ENCODE assay signal across 13 cellular contexts in the genomic region with DNA sequence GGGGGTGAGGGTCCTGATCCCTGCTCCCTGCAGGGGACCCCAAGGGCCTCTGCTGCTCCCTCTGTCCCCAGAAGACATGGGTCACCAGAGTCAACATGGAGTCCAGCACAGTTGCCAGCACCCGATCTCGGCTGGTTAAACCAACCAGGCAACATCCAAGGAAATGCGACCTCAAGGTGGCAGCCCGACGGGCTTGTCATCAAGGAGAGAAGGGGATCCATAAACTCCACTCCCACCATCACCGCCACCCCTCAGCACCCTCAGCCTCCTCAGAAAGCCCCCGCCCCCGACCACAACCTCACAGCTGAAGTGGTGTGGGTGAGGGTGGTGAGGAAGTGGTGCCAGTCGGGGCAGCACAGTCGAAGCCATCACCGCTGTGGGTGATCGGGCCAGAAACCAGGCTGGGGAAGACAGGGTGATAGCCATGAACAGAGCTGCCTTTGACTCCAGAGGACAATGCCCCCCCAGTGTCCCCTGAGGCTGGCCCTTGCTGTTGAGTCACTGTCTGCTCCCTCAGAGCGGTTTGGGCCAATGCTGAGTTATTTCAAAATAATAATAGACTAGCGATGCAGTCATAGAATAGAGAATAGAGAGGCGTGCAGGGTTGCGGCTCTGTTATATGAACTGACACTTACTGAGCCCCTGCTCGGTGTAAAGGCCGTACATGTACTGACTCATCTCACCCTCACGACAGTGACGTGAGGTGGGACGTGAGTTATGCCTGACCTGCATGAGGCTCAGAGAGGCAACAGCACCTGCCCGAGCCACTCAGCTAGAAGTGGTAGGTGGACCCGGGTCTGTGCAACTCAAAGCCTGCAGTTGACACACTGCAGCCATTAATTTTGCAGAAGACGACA.
DNase-seq lines count a peak whose midpoint lies in the region; ATAC-seq, FAIRE-seq and TF ChIP-seq lines count a peak whose summit lies in the region.
"Had no signal": no experiment of that assay in that cellular context is flagged by ENCODE, and none has a peak within 500 bp of the region (broad histone marks: within the 10 kb centered on the region; RNA-seq: fewer than 3 reads in every experiment).

No MANE protein-coding gene starts in this region.

- H4K20me1 ChIP-seq in mammary epithelial cell (ENCODE audit: insufficient read depth, low read length), result no peaks in the 10 kb centered on the region

- no peaks in the 10 kb centered on the region for H3K36me3 ChIP-seq in mammary epithelial cell (ENCODE audit: insufficient read depth, low read length)
- H3K36me3 ChIP-seq in aorta (ENCODE audit: control insufficient read depth in 1 of 2, insufficient read depth in 2 of 2, low read length in 1 of 2), result no peaks in the 10 kb centered on the region

- no peaks in the 10 kb centered on the region for H3K79me2 ChIP-seq in mammary epithelial cell (ENCODE audit: insufficient read depth, low read length)

- H3K27me3 Mint-ChIP-seq in MCF 10A (ENCODE audit: insufficient read depth, unreplicated experiment) (peaks cover 17% of the 10 kb centered on the region), natural killer cell (ENCODE audit: low read depth in 2 of 2) (peaks cover 26 to 45% of the 10 kb centered on the region in 2 donors)
- peaks cover 41 to 80% of the 10 kb centered on the region in 2 donors for H3K27me3 Mint-ChIP-seq in effector memory CD8-positive, alpha-beta T cell

- POLR2A ChIA-PET in MCF 10A (lab: Yijun Ruan, JAX), result no interaction called here

- no peak for FAIRE-seq in HTR-8/SVneo (lab: Jason Lieb, UNC)

- DNase-seq in mammary epithelial cell, result no peak
- no peak for DNase-seq in MCF 10A (ENCODE audit: unreplicated experiment)
- peak; percentile 32 to 34 (median 33) for DNase-seq in effector memory CD8-positive, alpha-beta T cell
- DNase-seq in natural killer cell, result no peak
- DNase-seq in aorta, result peak in 1 of 2 donors; percentile 81
- no peak for DNase-seq in HTR-8/SVneo (ENCODE audit: insufficient read length, low spot score)
- DNase-seq: Kasumi-1; NCI-H2227 treated with DMSO at 0.1 percent for 48 hours; stimulated activated naive CD4-positive, alpha-beta T cell had no signal

- BruUV-seq in mammary epithelial cell (replicated peaks; lab: Mats Ljungman, UMichigan) (no TSS peak), MCF 10A (replicated peaks; lab: Mats Ljungman, UMichigan) (no TSS peak)

- no peak overlapping the region for H3K4me2 ChIP-seq in mammary epithelial cell (ENCODE audit: insufficient read depth, low read depth, low read length)

- CTCF ChIA-PET in mammary epithelial cell (lab: Charles Lee; ENCODE audit: low non-redundant PET), result interaction anchor here (0.6 kb wide), 1 partner anchor 530 kb away, joined by 5 read pairs; no protein-coding TSS in a partner anchor
- CTCF ChIA-PET in MCF 10A (lab: Yijun Ruan, JAX), result no interaction called here

- H3K9me3 ChIP-seq in mammary epithelial cell (replicated peaks; ENCODE audit: insufficient read depth, low read length) (no peaks in the 10 kb centered on the region), aorta (ENCODE audit: control insufficient read depth, low read length) (no peaks in the 10 kb centered on the region)

- H3K4me1 ChIP-seq in mammary epithelial cell (ENCODE audit: insufficient read depth, low read length), result peaks cover 3% of the 10 kb centered on the region
- H3K4me1 ChIP-seq in aorta (ENCODE audit: control insufficient read depth in 1 of 2, insufficient read depth in 2 of 2, low read length in 2 of 2), result no peaks in the 10 kb centered on the region

- peak overlapping the region; percentile 57 for H2AFZ ChIP-seq in mammary epithelial cell (ENCODE audit: low read depth, low read length)

- TF ChIP-seq CTCF in mammary epithelial cell (conservative IDR thresholded peaks at IDR 0.05 in 1 of 2, IDR thresholded peaks at IDR 0.05 in 1 of 2; ENCODE audit: extremely low read depth in 1 of 2, insufficient read depth in 1 of 2, low read depth in 1 of 2, low read length in 2 of 2), result no peak
- TF ChIP-seq CTCF in MCF 10A (IDR thresholded peaks at IDR 0.05; ENCODE audit: unreplicated experiment), result no peak
- TF ChIP-seq CTCF in natural killer cell (IDR thresholded peaks at IDR 0.05), result no peak

- no peak overlapping the region for H3K27ac ChIP-seq in mammary epithelial cell (ENCODE audit: insufficient read depth, low read depth, low read length)
- H3K27ac ChIP-seq in aorta (ENCODE audit: low read depth in 1 of 2, low read length in 2 of 2), result no peak overlapping the region
- H3K27ac ChIP-seq: RWPE1, VCaP had no signal

- H3K4me3 Mint-ChIP-seq in MCF 10A (ENCODE audit: unreplicated experiment), result no peak overlapping the region
- H3K4me3 Mint-ChIP-seq in effector memory CD8-positive, alpha-beta T cell, result peak overlapping the region; percentile 64 to 68
- no peak overlapping the region for H3K4me3 Mint-ChIP-seq in natural killer cell

- dilution Hi-C loops in mammary epithelial cell (cut with HindIII; ENCODE audit: low sequenced_read_pairs), result no loop called here

- H3K4me1 Mint-ChIP-seq in MCF 10A (ENCODE audit: insufficient read depth, unreplicated experiment), result no peaks in the 10 kb centered on the region
- H3K4me1 Mint-ChIP-seq in effector memory CD8-positive, alpha-beta T cell (ENCODE audit: low read depth in 2 of 2), result peaks cover 18 to 20% of the 10 kb centered on the region in 2 donors
- peaks cover 7 to 13% of the 10 kb centered on the region in 2 donors for H3K4me1 Mint-ChIP-seq in natural killer cell

- ATAC-seq in effector memory CD8-positive, alpha-beta T cell (replicated peaks), result peak; percentile 85
- ATAC-seq in natural killer cell (peak; percentile 64 to 86 (median 65)), aorta (ENCODE audit: low FRiP score) (peak; percentile 16), GM19467 (IDR thresholded peaks at IDR 0.05; ENCODE audit: unreplicated experiment) (no peak), HG02885 (IDR thresholded peaks at IDR 0.05; ENCODE audit: poor library complexity, unreplicated experiment) (no peak)

- no peak overlapping the region for H3K9ac ChIP-seq in mammary epithelial cell (ENCODE audit: insufficient read depth, low read length)

- in situ Hi-C loops in mammary epithelial cell (cut with MboI; ENCODE audit: low sequenced_read_pairs in 2 of 2), result no loop called here

- intact Hi-C loops in mammary epithelial cell (cut with micrococcal nuclease), result no loop called here
- intact Hi-C loops in MCF 10A (cut with micrococcal nuclease), result no loop called here
- intact Hi-C loops in natural killer cell (cut with micrococcal nuclease), result no loop called here
- intact Hi-C loops in aorta (cut with DNase I), result no loop called here

- H3K27me3 ChIP-seq in mammary epithelial cell (ENCODE audit: insufficient read depth, low read length) (no peaks in the 10 kb centered on the region), aorta (ENCODE audit: control insufficient read depth in 1 of 2, insufficient read depth in 2 of 2, low read length in 1 of 2) (no peaks in the 10 kb centered on the region)

- H3K36me3 Mint-ChIP-seq in MCF 10A (ENCODE audit: insufficient read depth, unreplicated experiment), result no peaks in the 10 kb centered on the region
- peaks cover 4% of the 10 kb centered on the region for H3K36me3 Mint-ChIP-seq in effector memory CD8-positive, alpha-beta T cell (ENCODE audit: insufficient read depth)
- no peaks in the 10 kb centered on the region for H3K36me3 Mint-ChIP-seq in natural killer cell

- WGBS in mammary epithelial cell (ENCODE audit: low coverage, missing lambda C conversion rate), result 56% methylated on average over 14 of the region's 24 CpGs
- WGBS in aorta, 2 donors, result 74 to 77% methylated on average over 24 of the region's 24 CpGs

- no peaks in the 10 kb centered on the region for H3K9me3 Mint-ChIP-seq in MCF 10A (ENCODE audit: unreplicated experiment)
- no peaks in the 10 kb centered on the region for H3K9me3 Mint-ChIP-seq in effector memory CD8-positive, alpha-beta T cell
- no peaks in the 10 kb centered on the region for H3K9me3 Mint-ChIP-seq in natural killer cell

- H3K27ac Mint-ChIP-seq in MCF 10A (ENCODE audit: low read depth, unreplicated experiment), result no peak overlapping the region
- H3K27ac Mint-ChIP-seq in effector memory CD8-positive, alpha-beta T cell, result peak overlapping the region; percentile 47 to 71
- no peak overlapping the region for H3K27ac Mint-ChIP-seq in natural killer cell

- H3K4me3 ChIP-seq in mammary epithelial cell (replicated peaks in 1 of 3; ENCODE audit: insufficient read depth in 1 of 3, low read depth in 2 of 3, low read length in 3 of 3) (no peak overlapping the region), aorta (ENCODE audit: low read length in 2 of 2) (no peak overlapping the region)

Comparison
In these comparisons a context has a peak if more than half of its experiments do, and no peak if none do; other contexts are left out.
1. DNase-seq: peak in effector memory CD8-positive, alpha-beta T cell (3 of 3); none in mammary epithelial cell (single experiment), MCF 10A (single experiment), natural killer cell (single experiment) and HTR-8/SVneo (single experiment).
2. H3K27ac Mint-ChIP-seq: peak in effector memory CD8-positive, alpha-beta T cell (2 of 2); none in MCF 10A (single experiment) and natural killer cell (0 of 2).
3. H3K4me3 Mint-ChIP-seq: peak in effector memory CD8-positive, alpha-beta T cell (2 of 2); none in MCF 10A (single experiment) and natural killer cell (single experiment).
4. ATAC-seq: peak in effector memory CD8-positive, alpha-beta T cell (single experiment), natural killer cell (3 of 3) and aorta (single experiment); none in GM19467 (single experiment) and HG02885 (single experiment).